In the genomic region with DNA sequence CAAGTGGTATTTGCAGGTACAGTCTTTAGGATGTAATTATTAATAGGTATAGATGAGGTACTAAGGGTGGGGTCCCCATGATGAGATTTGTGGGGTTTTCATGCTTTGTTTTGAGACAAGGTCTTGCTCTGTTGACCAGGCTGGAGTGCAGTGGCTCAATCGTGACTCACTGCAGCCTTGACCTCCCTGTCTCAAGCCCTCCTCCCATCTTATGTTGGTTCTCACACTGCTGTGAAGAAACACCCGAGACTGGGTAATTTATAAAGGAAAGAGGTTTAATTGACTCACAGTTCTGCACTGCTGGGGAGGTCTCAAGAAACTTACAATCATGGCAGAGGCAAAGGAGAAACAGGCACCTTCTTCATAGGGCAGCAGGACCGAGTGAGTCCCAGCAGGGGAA, we compare ENCODE assay signal across 16 cellular contexts.
A peak's percentile ranks its signal among the peaks of the same experiment; 100 is the strongest.
DNase-seq lines count a peak whose midpoint lies in the region; ATAC-seq and TF ChIP-seq lines count a peak whose summit lies in the region.
"Had no signal": no experiment of that assay in that cellular context is flagged by ENCODE, and none has a peak within 500 bp of the region (broad histone marks: within the 10 kb centered on the region; RNA-seq: fewer than 3 reads in every experiment).

No MANE protein-coding gene starts in this region.

- DNase-seq in GM23248: peak; percentile 28
- peak; percentile 90 for DNase-seq in amniotic epithelial cell (ENCODE audit: low read depth)
- DNase-seq in fibroblast of villous mesenchyme (ENCODE audit: low read depth): peak; percentile 67
- DNase-seq in osteoblast (ENCODE audit: insufficient read length, low spot score, missing footprints): no peak
- no peak for DNase-seq in aorta
- no peak for DNase-seq in NK-92 treated with Interleukin-12 subunit alpha and Interleukin-12 subunit beta, amount 100 ng/mL, for 24 hours (lab: John Stamatoyannopoulos, UW)
- DNase-seq: DMS 273 treated with DMSO at 0.1 percent for 48 hours, NCI-H1092, NCI-H2107, NCI-H226, NCI-H526 treated with DMSO at 0.1 percent for 48 hours, SK-N-SH had no signal

- in situ Hi-C loops in GM23248 (cut with MboI): no loop called here

- no peaks in the 10 kb centered on the region for H3K9me2 ChIP-seq in GM23248 (ENCODE audit: insufficient read depth)
- H3K9me2 ChIP-seq: SK-N-SH had no signal

- H4K20me1 ChIP-seq in GM23248 (ENCODE audit: insufficient read depth): no peaks in the 10 kb centered on the region
- no peaks in the 10 kb centered on the region for H4K20me1 ChIP-seq in osteoblast (ENCODE audit: insufficient read depth, low read length)

- intact Hi-C loops in aorta (cut with DNase I): no loop called here

- H3K9me3 ChIP-seq in GM23248 (ENCODE audit: low read depth) (no peaks in the 10 kb centered on the region), osteoblast (ENCODE audit: low read depth, low read length) (no peaks in the 10 kb centered on the region), aorta (ENCODE audit: control insufficient read depth, low read length) (no peaks in the 10 kb centered on the region)
- H3K9me3 ChIP-seq: BLaER1 treated with 17β-estradiol and CSF1 and Interleukin-3, amounts not matched to agents 10 nM and 100 nM; SK-N-SH had no signal

- H3K4me1 ChIP-seq in GM23248 (ENCODE audit: insufficient read depth): peaks cover 15% of the 10 kb centered on the region
- H3K4me1 ChIP-seq in osteoblast (ENCODE audit: insufficient read depth, low read length): peaks cover 27% of the 10 kb centered on the region
- no peaks in the 10 kb centered on the region for H3K4me1 ChIP-seq in aorta (ENCODE audit: control insufficient read depth in 1 of 2, insufficient read depth in 2 of 2, low read length in 2 of 2)

- H2AFZ ChIP-seq in GM23248: no peak overlapping the region
- H2AFZ ChIP-seq in osteoblast (ENCODE audit: low read length): peak overlapping the region; percentile 45

- H3K4me3 ChIP-seq in GM23248: no peak overlapping the region
- H3K4me3 ChIP-seq in fibroblast of villous mesenchyme (ENCODE audit: low read depth, low read length): no peak overlapping the region
- H3K4me3 ChIP-seq in osteoblast (ENCODE audit: insufficient read depth, low read length): no peak overlapping the region
- no peak overlapping the region for H3K4me3 ChIP-seq in aorta (ENCODE audit: low read length in 2 of 2)
- H3K4me3 ChIP-seq: BLaER1 treated with 17β-estradiol and CSF1 and Interleukin-3, amounts not matched to agents 10 nM and 100 nM; K562 had no signal

- no peak for ATAC-seq in aorta (ENCODE audit: low FRiP score)
- no peak for ATAC-seq in GM19397 (IDR thresholded peaks at IDR 0.05; ENCODE audit: unreplicated experiment)
- ATAC-seq: HCT116, K562 had no signal

- TF ChIP-seq CTCF in fibroblast of villous mesenchyme (IDR thresholded peaks at IDR 0.05; ENCODE audit: insufficient read depth, low read depth, low read length) (no peak), osteoblast (IDR thresholded peaks at IDR 0.05; ENCODE audit: extremely low read depth, low read depth, low read length) (no peak)

- H3K27me3 ChIP-seq in GM23248 (replicated peaks; ENCODE audit: insufficient read depth): no peaks in the 10 kb centered on the region
- H3K27me3 ChIP-seq in osteoblast (ENCODE audit: insufficient read depth, low read length): no peaks in the 10 kb centered on the region
- no peaks in the 10 kb centered on the region for H3K27me3 ChIP-seq in aorta (ENCODE audit: control insufficient read depth in 1 of 2, insufficient read depth in 2 of 2, low read length in 1 of 2)
- H3K27me3 ChIP-seq: BLaER1 treated with 17β-estradiol and CSF1 and Interleukin-3, amounts not matched to agents 10 nM and 100 nM had no signal

- H3F3A ChIP-seq in GM23248 (ENCODE audit: insufficient read depth): peaks cover 16% of the 10 kb centered on the region

- no peak overlapping the region for H3K27ac ChIP-seq in GM23248
- no peak overlapping the region for H3K27ac ChIP-seq in osteoblast (ENCODE audit: low read depth, low read length)
- H3K27ac ChIP-seq in aorta (ENCODE audit: low read depth in 1 of 2, low read length in 2 of 2): no peak overlapping the region
- H3K27ac ChIP-seq: BLaER1 treated with 17β-estradiol and CSF1 and Interleukin-3, amounts not matched to agents 10 nM and 100 nM had no signal

- H3K4me2 ChIP-seq in GM23248 (ENCODE audit: unreplicated experiment) (no peak overlapping the region), osteoblast (ENCODE audit: insufficient read depth, low read length) (no peak overlapping the region)
- H3K4me2 ChIP-seq: BLaER1 treated with 17β-estradiol and CSF1 and Interleukin-3, amounts not matched to agents 10 nM and 100 nM; SK-N-SH had no signal

- H3K79me2 ChIP-seq in GM23248 (ENCODE audit: insufficient read depth) (no peaks in the 10 kb centered on the region), osteoblast (ENCODE audit: insufficient read depth, low read length) (no peaks in the 10 kb centered on the region)

- H3K9ac ChIP-seq in GM23248: no peak overlapping the region
- H3K9ac ChIP-seq: BLaER1 treated with 17β-estradiol and CSF1 and Interleukin-3, amounts not matched to agents 10 nM and 100 nM; SK-N-SH had no signal

- H3K36me3 ChIP-seq in GM23248 (ENCODE audit: low read depth): no peaks in the 10 kb centered on the region
- no peaks in the 10 kb centered on the region for H3K36me3 ChIP-seq in osteoblast (ENCODE audit: insufficient read depth, low read length)
- H3K36me3 ChIP-seq in aorta (ENCODE audit: control insufficient read depth in 1 of 2, insufficient read depth in 2 of 2, low read length in 1 of 2): no peaks in the 10 kb centered on the region
- H3K36me3 ChIP-seq: BLaER1 treated with 17β-estradiol and CSF1 and Interleukin-3, amounts not matched to agents 10 nM and 100 nM had no signal

- WGBS in GM23248 (ENCODE audit: low coverage in 1 of 2, low lambda C conversion rate in 2 of 2, missing lambda C conversion rate in 2 of 2), 2 experiments: 59 to 60% methylated on average over 3 of the region's 3 CpGs
- 80 to 90% methylated on average over 3 of the region's 3 CpGs for WGBS in aorta, 2 donors

Comparison
In these comparisons a context has a peak if more than half of its experiments do, and no peak if none do; other contexts are left out.
1. DNase-seq: peak in GM23248 (single experiment), amniotic epithelial cell (single experiment) and fibroblast of villous mesenchyme (single experiment); none in osteoblast (single experiment), aorta (0 of 2) and NK-92 treated with Interleukin-12 subunit alpha and Interleukin-12 subunit beta, amount 100 ng/mL, for 24 hours (single experiment).